ENCODE assay signal across 13 cellular contexts in genomic region chr1:32082022-32082421, GRCh38.
"Had no signal": no experiment of that assay in that cellular context is flagged by ENCODE, and none has a peak within 500 bp of the region (broad histone marks: within the 10 kb centered on the region; RNA-seq: fewer than 3 reads in every experiment).

No MANE protein-coding gene starts in this region.

- H3K9me3 Mint-ChIP-seq: activated naive CD4-positive, alpha-beta T cell treated with anti-CD3 and anti-CD28 coated beads, Interleukin-2, amount 10 ng/mL, durations not matched to agents 7 days and 5 days; activated T-helper 2 cell treated with anti-CD3 and anti-CD28 coated beads, Interferon-gamma antibody, Interleukin-2, Interleukin-4, amounts not matched to agents 10 μg/mL and 5 μg/mL and 100 μg/mL, durations not matched to agents 14 hours and 24 hours and 36 hours; naive B cell; neural progenitor cell had no signal

- H3K4me1 Mint-ChIP-seq: activated CD8-positive, alpha-beta memory T cell treated with anti-CD3 and anti-CD28 coated beads, Interleukin-2, amount 10 ng/mL, durations not matched to agents 7 days and 5 days had no signal

- H3K27ac Mint-ChIP-seq: activated CD8-positive, alpha-beta memory T cell treated with anti-CD3 and anti-CD28 coated beads, Interleukin-2, amount 10 ng/mL, durations not matched to agents 7 days and 5 days; activated naive CD4-positive, alpha-beta T cell treated with anti-CD3 and anti-CD28 coated beads, Interleukin-2, amount 10 ng/mL, durations not matched to agents 7 days and 5 days; activated T-helper 2 cell treated with anti-CD3 and anti-CD28 coated beads, Interferon-gamma antibody, Interleukin-2, Interleukin-4, amounts not matched to agents 10 μg/mL and 5 μg/mL and 100 μg/mL, durations not matched to agents 14 hours and 24 hours and 36 hours; neural progenitor cell had no signal

- H3K4me3 Mint-ChIP-seq: activated CD8-positive, alpha-beta memory T cell treated with anti-CD3 and anti-CD28 coated beads, Interleukin-2, amount 10 ng/mL, durations not matched to agents 7 days and 5 days; activated naive CD4-positive, alpha-beta T cell treated with anti-CD3 and anti-CD28 coated beads, Interleukin-2, amount 10 ng/mL, durations not matched to agents 7 days and 5 days; naive B cell; neural progenitor cell had no signal

- ATAC-seq: activated CD8-positive, alpha-beta memory T cell treated with anti-CD3 and anti-CD28 coated beads, Interleukin-2, amount 10 ng/mL, durations not matched to agents 7 days and 5 days; left lobe of liver; sciatic nerve had no signal

- DNase-seq: activated CD4-positive, alpha-beta T cell treated with anti-CD3 and anti-CD28 coated beads for 1 hour; activated CD4-positive, alpha-beta T cell treated with anti-CD3 and anti-CD28 coated beads, Interleukin-2, amount 50 U/mL, for 4 hours; activated CD8-positive, alpha-beta memory T cell treated with anti-CD3 and anti-CD28 coated beads, Interleukin-2, amount 10 ng/mL, durations not matched to agents 7 days and 5 days; activated naive CD4-positive, alpha-beta T cell treated with anti-CD3 and anti-CD28 coated beads, Interleukin-2, amount 10 ng/mL, durations not matched to agents 7 days and 5 days; activated T-cell treated with anti-CD3 and anti-CD28 coated beads, Interleukin-2, amount 50 U/mL, for 1 hour; colonic mucosa; esophagus squamous epithelium; naive B cell; thyroid gland had no signal

- H3K27me3 Mint-ChIP-seq: activated CD8-positive, alpha-beta memory T cell treated with anti-CD3 and anti-CD28 coated beads, Interleukin-2, amount 10 ng/mL, durations not matched to agents 7 days and 5 days; activated naive CD4-positive, alpha-beta T cell treated with anti-CD3 and anti-CD28 coated beads, Interleukin-2, amount 10 ng/mL, durations not matched to agents 7 days and 5 days; naive B cell had no signal
